ENCODE assay signal across 9 cellular contexts in the genomic region with DNA sequence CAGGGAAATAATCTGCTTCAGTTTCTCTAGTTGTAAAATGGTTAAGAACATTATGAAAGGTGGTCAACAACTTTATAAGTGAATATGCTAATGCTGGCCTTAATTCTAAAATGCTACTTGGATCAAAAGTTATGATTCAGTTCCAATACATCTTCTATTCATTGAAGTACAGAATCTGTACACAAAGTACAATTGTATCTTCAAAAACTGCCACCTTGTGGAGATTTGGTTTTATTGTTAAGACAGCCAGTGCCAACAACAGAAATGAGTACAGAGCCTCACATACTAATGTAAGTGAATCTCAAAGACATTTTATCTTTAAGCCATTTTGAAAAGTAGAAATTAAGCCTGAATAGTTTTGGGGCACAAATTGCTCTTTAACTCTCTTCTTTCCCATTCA.
DNase-seq lines count a peak whose midpoint lies in the region; ATAC-seq and TF ChIP-seq lines count a peak whose summit lies in the region.
"Had no signal": no experiment of that assay in that cellular context is flagged by ENCODE, and none has a peak within 500 bp of the region (broad histone marks: within the 10 kb centered on the region; RNA-seq: fewer than 3 reads in every experiment).

No MANE protein-coding gene starts in this region.

- H3K4me3 Mint-ChIP-seq in progenitor cell of endocrine pancreas (ENCODE audit: low read depth), result peak overlapping the region; percentile 8

- peaks cover 37% of the 10 kb centered on the region for H3K4me1 Mint-ChIP-seq in progenitor cell of endocrine pancreas (ENCODE audit: low read depth)

- peak; percentile 62 for ATAC-seq in GM21423 (IDR thresholded peaks at IDR 0.05; ENCODE audit: unreplicated experiment)
- ATAC-seq in right cardiac atrium, result no peak

- DNase-seq in AG09319 (ENCODE audit: extremely low read depth, low read depth), result no peak
- peak; percentile 27 to 49 for DNase-seq in NCI-H526 (lab: John Stamatoyannopoulos, UW)
- DNase-seq in progenitor cell of endocrine pancreas (ENCODE audit: low spot score, unreplicated experiment), result no peak
- DNase-seq in NCI-H2107 treated with DMSO at 0.1 percent for 48 hours (lab: John Stamatoyannopoulos, UW; ENCODE audit: unreplicated experiment), result no peak
- DNase-seq in UCSD-AML1 (lab: John Stamatoyannopoulos, UW; ENCODE audit: unreplicated experiment), result no peak
- DNase-seq in right cardiac atrium, result no peak

- peaks cover 3% of the 10 kb centered on the region for H3K27me3 Mint-ChIP-seq in progenitor cell of endocrine pancreas

- no peaks in the 10 kb centered on the region for H3K9me3 ChIP-seq in esophagus (ENCODE audit: control insufficient read depth in 2 of 2, insufficient read depth in 1 of 2, low read depth in 1 of 2, low read length in 1 of 2)
- H3K9me3 ChIP-seq in right cardiac atrium (ENCODE audit: control insufficient read depth, low read length), result no peaks in the 10 kb centered on the region
- H3K9me3 ChIP-seq: thoracic aorta had no signal

- H3K27ac ChIP-seq in esophagus (ENCODE audit: low read depth in 2 of 2, low read length in 1 of 2) (peak overlapping the region; percentile 87), right cardiac atrium (ENCODE audit: low read length) (no peak overlapping the region)
- H3K27ac ChIP-seq: thoracic aorta had no signal

- intact Hi-C loops in right cardiac atrium (cut with DNase I), result no loop called here

- no peaks in the 10 kb centered on the region for H3K36me3 ChIP-seq in esophagus (ENCODE audit: control insufficient read depth in 2 of 2, insufficient read depth in 2 of 2, low read length in 1 of 2)
- H3K36me3 ChIP-seq: thoracic aorta had no signal

- TF ChIP-seq CTCF in AG09319 (IDR thresholded peaks at IDR 0.05; ENCODE audit: low read depth, low read length) (peak; percentile 40), progenitor cell of endocrine pancreas (IDR thresholded peaks at IDR 0.05; ENCODE audit: unreplicated experiment) (peak; percentile 45)

- peak overlapping the region; percentile 82 for H3K27ac Mint-ChIP-seq in progenitor cell of endocrine pancreas

- H3K27me3 ChIP-seq in esophagus (ENCODE audit: control insufficient read depth in 1 of 2, insufficient read depth in 2 of 2, low read length in 2 of 2), result no peaks in the 10 kb centered on the region
- H3K27me3 ChIP-seq in right cardiac atrium (ENCODE audit: control insufficient read depth, insufficient read depth), result no peaks in the 10 kb centered on the region

- no peaks in the 10 kb centered on the region for H3K36me3 Mint-ChIP-seq in progenitor cell of endocrine pancreas (ENCODE audit: insufficient read depth)

- H3K4me3 ChIP-seq in esophagus (ENCODE audit: low read depth in 1 of 2, low read length in 2 of 2), result peak overlapping the region in 1 of 2 donors; percentile 39
- no peak overlapping the region for H3K4me3 ChIP-seq in right cardiac atrium (ENCODE audit: low read length)
- H3K4me3 ChIP-seq: thoracic aorta had no signal

- no peaks in the 10 kb centered on the region for H3K9me3 Mint-ChIP-seq in progenitor cell of endocrine pancreas (ENCODE audit: low read depth)

- peaks cover 0 to 3% of the 10 kb centered on the region in 2 donors for H3K4me1 ChIP-seq in esophagus (ENCODE audit: control insufficient read depth in 2 of 2, insufficient read depth in 2 of 2, low read length in 1 of 2)
- no peaks in the 10 kb centered on the region for H3K4me1 ChIP-seq in right cardiac atrium (ENCODE audit: control insufficient read depth, insufficient read depth, low read length)

Comparison
In these comparisons a context has a peak if more than half of its experiments do, and no peak if none do; other contexts are left out.
1. DNase-seq: peak in NCI-H526 (2 of 2); none in AG09319 (single experiment), progenitor cell of endocrine pancreas (single experiment), NCI-H2107 treated with DMSO at 0.1 percent for 48 hours (single experiment), UCSD-AML1 (single experiment) and right cardiac atrium (0 of 3).